ENCODE assay signal across 1 cellular context in genomic region chr17:32910769-32911168, GRCh38.
A peak's percentile ranks its signal among the peaks of the same experiment; 100 is the strongest.
TF ChIP-seq lines count a peak whose summit lies in the region.

No MANE protein-coding gene starts in this region.

TF ChIP-seq in K562, 482 proteins besides CTCF, POLR2A, EP300 and RAD21 (continued from another document):
- no peak for TF ChIP-seq RREB1 (CRISPR knock-in tag; IDR thresholded peaks at IDR 0.05)
- no peak for TF ChIP-seq RBM25 (IDR thresholded peaks at IDR 0.05; ENCODE audit: low read depth, low read length, severe bottlenecking)
- no peak for TF ChIP-seq CBFA2T3 (IDR thresholded peaks at IDR 0.05)
- TF ChIP-seq MEIS2 (IDR thresholded peaks at IDR 0.05; ENCODE audit: partially characterized antibody): no peak
- TF ChIP-seq ZNF592 (IDR thresholded peaks at IDR 0.05): 0 out of 2 replicates have a peak, but pooled peaks have one; percentile 26
- TF ChIP-seq POLR2AphosphoS5 (IDR thresholded peaks at IDR 0.05; ENCODE audit: control insufficient read depth, insufficient read depth, low read depth, low read length): no peak
- no peak for TF ChIP-seq ZNF174 (CRISPR knock-in tag; IDR thresholded peaks at IDR 0.05)
- no peak for TF ChIP-seq ZBED1 (IDR thresholded peaks at IDR 0.05)
- TF ChIP-seq SMARCE1 (IDR thresholded peaks at IDR 0.05): peak; percentile 45; the same call in 1 of the 2 replicates
